ENCODE assay signal across 10 cellular contexts in genomic region chr7:127413962-127414361, GRCh38. TPM values are rescaled to one million over a fixed set of nuclear protein-coding genes. Genes with fewer than 3 reads are reported as not detected.
DNase-seq lines count a peak whose midpoint lies in the region; ATAC-seq and TF ChIP-seq lines count a peak whose summit lies in the region.
"Had no signal": no experiment of that assay in that cellular context is flagged by ENCODE, and none has a peak within 500 bp of the region (broad histone marks: within the 10 kb centered on the region; RNA-seq: fewer than 3 reads in every experiment).

No MANE protein-coding gene starts in this region.

- 86 to 94% methylated on average over 2 of the region's 2 CpGs for WGBS in aorta, 2 donors

- peak overlapping the region; percentile 86 for H3K27ac Mint-ChIP-seq in activated CD8-positive, alpha-beta T cell treated with anti-CD3 and anti-CD28 coated beads, Interleukin-2, amount 10 ng/mL, durations not matched to agents 7 days and 5 days

- POLR2A ChIA-PET in activated CD8-positive, alpha-beta T cell treated with anti-CD3 and anti-CD28 coated beads, Interleukin-2, amount 10 ng/mL, durations not matched to agents 7 days and 5 days (lab: Charles Lee): interaction anchor here (2.0 to 3.2 kb wide), 2 partner anchors 22 to 171 kb away, joined by 5 to 51 read pairs; partner anchors contain the start of genes GCC1 and ZNF800
- POLR2A ChIA-PET in A673 (lab: Charles Lee; ENCODE audit: low non-redundant PET): no interaction called here

- H3K9me3 ChIP-seq in A673 (ENCODE audit: low read depth, low read length, poor library complexity, severe bottlenecking): no peaks in the 10 kb centered on the region
- H3K9me3 ChIP-seq in aorta (ENCODE audit: control insufficient read depth, low read length): no peaks in the 10 kb centered on the region
- H3K9me3 ChIP-seq: SK-N-SH had no signal

- H3K27me3 Mint-ChIP-seq in activated CD8-positive, alpha-beta T cell treated with anti-CD3 and anti-CD28 coated beads, Interleukin-2, amount 10 ng/mL, durations not matched to agents 7 days and 5 days (ENCODE audit: low read depth): no peaks in the 10 kb centered on the region

- intact Hi-C loops in A673 (cut with micrococcal nuclease; ENCODE audit: unreplicated experiment) (no loop called here), aorta (cut with DNase I) (no loop called here)

- H3K4me3 ChIP-seq in A673 (ENCODE audit: low read depth, low read length, poor library complexity, severe bottlenecking): no peak overlapping the region
- no peak overlapping the region for H3K4me3 ChIP-seq in aorta (ENCODE audit: low read length in 2 of 2)

- peak; percentile 75 for ATAC-seq in GM18502 (IDR thresholded peaks at IDR 0.05; ENCODE audit: poor library complexity, unreplicated experiment)
- peak; percentile 67 for ATAC-seq in GM21381 (IDR thresholded peaks at IDR 0.05; ENCODE audit: unreplicated experiment)
- peak; percentile 67 for ATAC-seq in HG03354 (IDR thresholded peaks at IDR 0.05; ENCODE audit: poor library complexity, severe bottlenecking, unreplicated experiment)
- peak; percentile 87 for ATAC-seq in activated CD8-positive, alpha-beta T cell treated with anti-CD3 and anti-CD28 coated beads, Interleukin-2, amount 10 ng/mL, durations not matched to agents 7 days and 5 days
- ATAC-seq in aorta (ENCODE audit: low FRiP score): no peak
- ATAC-seq: HepG2 had no signal

- peaks cover 8% of the 10 kb centered on the region for H3K36me3 Mint-ChIP-seq in activated CD8-positive, alpha-beta T cell treated with anti-CD3 and anti-CD28 coated beads, Interleukin-2, amount 10 ng/mL, durations not matched to agents 7 days and 5 days (ENCODE audit: low read depth)

- no peak for TF ChIP-seq CTCF in A673 (conservative IDR thresholded peaks at IDR 0.05; ENCODE audit: low read depth, low read length)

- no peak overlapping the region for H3K27ac ChIP-seq in A673 (ENCODE audit: low read depth, low read length, poor library complexity, severe bottlenecking)
- H3K27ac ChIP-seq in aorta (ENCODE audit: low read depth in 1 of 2, low read length in 2 of 2): no peak overlapping the region

- H3K4me1 ChIP-seq in A673 (ENCODE audit: insufficient read depth, low read length, poor library complexity, severe bottlenecking): no peaks in the 10 kb centered on the region
- no peaks in the 10 kb centered on the region for H3K4me1 ChIP-seq in aorta (ENCODE audit: control insufficient read depth in 1 of 2, insufficient read depth in 2 of 2, low read length in 2 of 2)

- H3K9me3 Mint-ChIP-seq in activated CD8-positive, alpha-beta T cell treated with anti-CD3 and anti-CD28 coated beads, Interleukin-2, amount 10 ng/mL, durations not matched to agents 7 days and 5 days (ENCODE audit: insufficient read depth): no peaks in the 10 kb centered on the region

- BruUV-seq in A673 (replicated peaks; lab: Mats Ljungman, UMichigan): no TSS peak

- peak overlapping the region; percentile 29 for H3K4me3 Mint-ChIP-seq in activated CD8-positive, alpha-beta T cell treated with anti-CD3 and anti-CD28 coated beads, Interleukin-2, amount 10 ng/mL, durations not matched to agents 7 days and 5 days

- H3K4me1 Mint-ChIP-seq in activated CD8-positive, alpha-beta T cell treated with anti-CD3 and anti-CD28 coated beads, Interleukin-2, amount 10 ng/mL, durations not matched to agents 7 days and 5 days (ENCODE audit: low read depth): peaks cover 57% of the 10 kb centered on the region

- H3K36me3 ChIP-seq in A673 (ENCODE audit: insufficient read depth, low read length, poor library complexity, severe bottlenecking) (no peaks in the 10 kb centered on the region), aorta (ENCODE audit: control insufficient read depth in 1 of 2, insufficient read depth in 2 of 2, low read length in 1 of 2) (no peaks in the 10 kb centered on the region)

- CTCF ChIA-PET in activated CD8-positive, alpha-beta T cell treated with anti-CD3 and anti-CD28 coated beads, Interleukin-2, amount 10 ng/mL, durations not matched to agents 7 days and 5 days (lab: Charles Lee): interaction anchor here (0.8 to 2.7 kb wide), 7 partner anchors 9 to 66 kb away, joined by 3 to 15 read pairs (median 5); partner anchors contain the start of gene ZNF800
- CTCF ChIA-PET in A673 (lab: Charles Lee): no interaction called here

- no peak for DNase-seq in activated CD8-positive, alpha-beta T cell treated with anti-CD3 and anti-CD28 coated beads, Interleukin-2, amount 10 ng/mL, durations not matched to agents 7 days and 5 days
- DNase-seq in A673 (ENCODE audit: low spot score) (no peak), epidermal melanocyte (ENCODE audit: insufficient read length, low spot score) (no peak), aorta (no peak), NCI-H146 (lab: John Stamatoyannopoulos, UW) (no peak)
- DNase-seq: SK-N-SH had no signal

- no peaks in the 10 kb centered on the region for H3K27me3 ChIP-seq in A673 (replicated peaks; ENCODE audit: insufficient read depth, low read depth, low read length, poor library complexity)
- no peaks in the 10 kb centered on the region for H3K27me3 ChIP-seq in aorta (ENCODE audit: control insufficient read depth in 1 of 2, insufficient read depth in 2 of 2, low read length in 1 of 2)

RNA-seq across cellular contexts. Expression of gene ZNF800, which starts 21.5 kb away (rescaled TPM):
- 10 to 100 TPM; 40.7 to 43.2 TPM for total RNA-seq in activated CD8-positive, alpha-beta T cell treated with anti-CD3 and anti-CD28 coated beads, Interleukin-2, amount 10 ng/mL, durations not matched to agents 7 days and 5 days
- total RNA-seq in A673 (2021) (23.0 and 25.7 TPM in 2 replicates), aorta (10 to 100 TPM; 39.5 to 46.8 TPM)
- polyA plus RNA-seq in aorta: 1 to 10 TPM; 3.4 to 8.1 TPM
